25 cellular contexts compared by ENCODE assay signal in genomic region chr16:12390074-12390473, GRCh38.
"Had no signal": no experiment of that assay in that cellular context is flagged by ENCODE, and none has a peak within 500 bp of the region (broad histone marks: within the 10 kb centered on the region; RNA-seq: fewer than 3 reads in every experiment).

No MANE protein-coding gene starts in this region.

- H3K4me3 ChIP-seq: esophagus squamous epithelium, gastroesophageal sphincter, heart left ventricle, hepatocyte, lung, pancreas, right lobe of liver, thoracic aorta, tibial nerve, upper lobe of left lung had no signal

- H3K4me2 ChIP-seq: hepatocyte had no signal

- H3K27me3 ChIP-seq: esophagus squamous epithelium, gastroesophageal sphincter, heart left ventricle, hepatocyte, pancreas, right lobe of liver, tibial nerve, upper lobe of left lung had no signal

- H3K4me1 ChIP-seq: gastroesophageal sphincter, pancreas, right lobe of liver, upper lobe of left lung had no signal

- ATAC-seq: effector memory CD8-positive, alpha-beta T cell; gastroesophageal sphincter; heart left ventricle; left lobe of liver; natural killer cell; pancreas; right lobe of liver had no signal

- H3K79me2 ChIP-seq: hepatocyte had no signal

- H2AFZ ChIP-seq: hepatocyte had no signal

- DNase-seq: cortex of kidney; effector memory CD8-positive, alpha-beta T cell; erythroblast; esophagus squamous epithelium; heart left ventricle; kidney; natural killer cell; occipital lobe; pancreas; retina; right lobe of liver; small intestine; stimulated activated CD4-positive, alpha-beta T cell treated with anti-CD3 and anti-CD28 coated beads, Interleukin-1b, Interleukin-23, amount 100 ng/mL, for 48 hours; stimulated activated CD4-positive, alpha-beta T cell treated with anti-CD3 and anti-CD28 coated beads, Interleukin-4, amount 100 ng/mL, for 1 hour; stimulated activated CD8-positive, alpha-beta memory T cell treated with anti-CD3 and anti-CD28 coated beads, Interleukin-4, amount 100 ng/mL, for 48 hours; stimulated activated naive CD4-positive, alpha-beta T cell treated with Interleukin-2 at 50 U/mL for 16 hours; upper lobe of left lung had no signal

- FAIRE-seq: endometrium, kidney, pancreas, small intestine, urothelium cell line had no signal

- H3K9me3 ChIP-seq: esophagus squamous epithelium, gastroesophageal sphincter, heart left ventricle, pancreas, right lobe of liver, thoracic aorta, tibial nerve, upper lobe of left lung had no signal

- H3K27ac ChIP-seq: esophagus squamous epithelium, gastroesophageal sphincter, heart left ventricle, hepatocyte, pancreas, right lobe of liver, thoracic aorta, tibial nerve, upper lobe of left lung had no signal

- H3K36me3 ChIP-seq: gastroesophageal sphincter, heart left ventricle, pancreas, right lobe of liver, thoracic aorta, tibial nerve, upper lobe of left lung had no signal
